Comparison of ENCODE assay signal across 11 cellular contexts in genomic region chr18:23574611-23575308, GRCh38. TPM values are rescaled to one million over a fixed set of nuclear protein-coding genes. Genes with fewer than 3 reads are reported as not detected.
DNase-seq lines count a peak whose midpoint lies in the region; ATAC-seq and TF ChIP-seq lines count a peak whose summit lies in the region.
"Had no signal": no experiment of that assay in that cellular context is flagged by ENCODE, and none has a peak within 500 bp of the region (broad histone marks: within the 10 kb centered on the region; RNA-seq: fewer than 3 reads in every experiment).

No MANE protein-coding gene starts in this region.

- no peaks in the 10 kb centered on the region for H3K27me3 ChIP-seq in RWPE2 (ENCODE audit: insufficient read depth, poor library complexity, severe bottlenecking)
- no peaks in the 10 kb centered on the region for H3K27me3 ChIP-seq in gastrocnemius medialis

- H3K27ac ChIP-seq in RWPE2 (ENCODE audit: poor library complexity, severe bottlenecking) (peak overlapping the region; percentile 32), epithelial cell of prostate (peak overlapping the region; percentile 61), gastrocnemius medialis (peak overlapping the region; percentile 41 to 59 (median 56))

- no peak for TF ChIP-seq CTCF in RWPE2 (IDR thresholded peaks at IDR 0.05; ENCODE audit: poor library complexity, severe bottlenecking)
- TF ChIP-seq CTCF in gastrocnemius medialis (IDR thresholded peaks at IDR 0.05 in 4 of 5, conservative IDR thresholded peaks at IDR 0.05 in 1 of 5) = no peak

- peaks cover 74% of the 10 kb centered on the region for H3K36me3 ChIP-seq in RWPE2 (ENCODE audit: low read depth)
- H3K36me3 ChIP-seq in gastrocnemius medialis = peaks cover 0 to 8% of the 10 kb centered on the region in 2 donors

- no peaks in the 10 kb centered on the region for H3K9me3 ChIP-seq in RWPE2 (ENCODE audit: severe bottlenecking)
- no peaks in the 10 kb centered on the region for H3K9me3 ChIP-seq in gastrocnemius medialis

- DNase-seq in ELF-1 (ENCODE audit: low read depth, low spot score) (peak; percentile 77), RWPE2 (ENCODE audit: low spot score) (no peak), epithelial cell of prostate (ENCODE audit: low read depth, low spot score) (no peak), gastrocnemius medialis (no peak), OCI-M2 (lab: John Stamatoyannopoulos, UW; ENCODE audit: unreplicated experiment) (no peak), germinal center (ENCODE audit: low spot score) (no peak)
- DNase-seq: activated CD4-positive, alpha-beta T cell treated with anti-CD3 and anti-CD28 coated beads for 1 hour; cortex of kidney; NCI-H69 had no signal

- no peak overlapping the region for H3K4me3 ChIP-seq in RWPE2 (ENCODE audit: severe bottlenecking)
- no peak overlapping the region for H3K4me3 ChIP-seq in gastrocnemius medialis

- H3K4me1 ChIP-seq in RWPE2 (ENCODE audit: insufficient read depth, poor library complexity, severe bottlenecking) (peaks cover 21% of the 10 kb centered on the region), gastrocnemius medialis (peaks cover 24 to 39% of the 10 kb centered on the region in 2 donors)

- in situ Hi-C loops in gastrocnemius medialis (cut with MboI; ENCODE audit: low sequenced_read_pairs in 4 of 4) = loop anchor here in 1 of 4 donors (25.0 kb wide), 1 partner anchor 437 kb away; the partner anchor contains the start of gene CABLES1

- intact Hi-C loops in gastrocnemius medialis (cut with DNase I; ENCODE audit: low total_unique reads) = no loop called here

- no peak for TF ChIP-seq POLR2A in gastrocnemius medialis (IDR thresholded peaks at IDR 0.05)

- ATAC-seq in RWPE2 (ENCODE audit: low read depth) = no peak
- ATAC-seq in gastrocnemius medialis = peak in 1 of 2 donors; percentile 20
- no peak for ATAC-seq in GM21423 (IDR thresholded peaks at IDR 0.05; ENCODE audit: unreplicated experiment)
- ATAC-seq in HG03196 (IDR thresholded peaks at IDR 0.05; ENCODE audit: unreplicated experiment) = no peak

RNA-seq across cellular contexts. Expression of gene NPC1, which starts 11.5 kb away (rescaled TPM):
- 10 to 100 TPM; 35.7 to 99.4 (median 46.2) TPM for total RNA-seq in gastrocnemius medialis
